8 cellular contexts compared by ENCODE assay signal in genomic region chr4:23368081-23368697, GRCh38.
DNase-seq lines count a peak whose midpoint lies in the region; ATAC-seq lines count a peak whose summit lies in the region.

No MANE protein-coding gene starts in this region.

- peak; percentile 87 for ATAC-seq in Right ventricle myocardium inferior
- ATAC-seq in GM18498 (IDR thresholded peaks at IDR 0.05; ENCODE audit: unreplicated experiment): no peak

- intact Hi-C loops in Right ventricle myocardium inferior (cut with DNase I) (loop anchor here (2.0 to 10.0 kb wide), 4 partner anchors 244 to 1049 kb away; no protein-coding TSS in a partner anchor), cardiac septum (cut with DNase I) (loop anchor here (5.0 kb wide), 2 partner anchors 244 to 1054 kb away; no protein-coding TSS in a partner anchor)

- DNase-seq in Right ventricle myocardium inferior (ENCODE audit: missing footprints) (no peak), cardiac septum (ENCODE audit: low spot score) (no peak), SK-N-DZ (ENCODE audit: low spot score) (peak; percentile 21), iPS-NIHi7 (ENCODE audit: extremely low spot score) (peak; percentile 74), SIG-M5 treated with dmso at 0.1 percent for 504 hours (lab: John Stamatoyannopoulos, UW; ENCODE audit: unreplicated experiment) (no peak), NCI-H1436 treated with DMSO at 0.1 percent for 48 hours (lab: John Stamatoyannopoulos, UW) (no peak), NCI-H128 (lab: John Stamatoyannopoulos, UW; ENCODE audit: unreplicated experiment) (no peak)

Comparison
In these comparisons a context has a peak if more than half of its experiments do, and no peak if none do; other contexts are left out.
1. DNase-seq: peak in SK-N-DZ (single experiment) and iPS-NIHi7 (single experiment); none in Right ventricle myocardium inferior (single experiment), cardiac septum (single experiment), SIG-M5 treated with dmso at 0.1 percent for 504 hours (single experiment), NCI-H1436 treated with DMSO at 0.1 percent for 48 hours (single experiment) and NCI-H128 (single experiment).